In genomic region chr3:160112481-160112880, GRCh38 we compare ENCODE assay signal across 15 cellular contexts.
DNase-seq lines count a peak whose midpoint lies in the region; ATAC-seq and TF ChIP-seq lines count a peak whose summit lies in the region.
"Had no signal": no experiment of that assay in that cellular context is flagged by ENCODE, and none has a peak within 500 bp of the region (broad histone marks: within the 10 kb centered on the region; RNA-seq: fewer than 3 reads in every experiment).

No MANE protein-coding gene starts in this region.

- DNase-seq in GM23338 (ENCODE audit: low spot score) (no peak), RPMI7951 (ENCODE audit: low read depth) (peak; percentile 45), fibroblast of mammary gland (ENCODE audit: low read depth) (peak; percentile 23), smooth muscle cell (lab: John Stamatoyannopoulos, UW; ENCODE audit: unreplicated experiment) (no peak), tibial artery (no peak), left ventricle myocardium superior (no peak), stomach (no peak)
- DNase-seq: 8988T; Calu3; CD4-positive, alpha-beta memory T cell; GM23248; HCEC 1CT had no signal

- H3K36me3 ChIP-seq in GM23338 (ENCODE audit: insufficient read depth) (no peaks in the 10 kb centered on the region), smooth muscle cell (ENCODE audit: low read depth) (no peaks in the 10 kb centered on the region), tibial artery (no peaks in the 10 kb centered on the region), stomach (no peaks in the 10 kb centered on the region)
- H3K36me3 ChIP-seq: BLaER1 had no signal

- no peak overlapping the region for H3K4me3 ChIP-seq in GM23338
- no peak overlapping the region for H3K4me3 ChIP-seq in fibroblast of mammary gland (ENCODE audit: control insufficient read depth, low read depth, low read length)
- H3K4me3 ChIP-seq in smooth muscle cell = no peak overlapping the region
- no peak overlapping the region for H3K4me3 ChIP-seq in tibial artery
- H3K4me3 ChIP-seq in stomach = no peak overlapping the region
- H3K4me3 ChIP-seq: BLaER1, GM23248 had no signal

- no peak overlapping the region for H3K4me3 Mint-ChIP-seq in GM23338
- H3K4me3 Mint-ChIP-seq: CD14-positive monocyte; CD4-positive, alpha-beta memory T cell had no signal

- no peaks in the 10 kb centered on the region; the same call in 2 of the 3 replicates for H3K36me3 Mint-ChIP-seq in GM23338 (ENCODE audit: low read depth)
- H3K36me3 Mint-ChIP-seq: CD14-positive monocyte; CD4-positive, alpha-beta memory T cell had no signal

- intact Hi-C loops in tibial artery (cut with DNase I; ENCODE audit: low total_unique reads) (no loop called here), left ventricle myocardium superior (cut with micrococcal nuclease) (no loop called here), stomach (cut with DNase I; ENCODE audit: low total_unique reads) (no loop called here)

- no peak overlapping the region for H3K9ac ChIP-seq in smooth muscle cell (ENCODE audit: low read depth)
- H3K9ac ChIP-seq: BLaER1, GM23248 had no signal

- H3K79me2 ChIP-seq in GM23338 (replicated peaks; ENCODE audit: insufficient read depth) = no peaks in the 10 kb centered on the region
- H3K79me2 ChIP-seq in smooth muscle cell (ENCODE audit: low read depth) = no peaks in the 10 kb centered on the region

- H3K9me2 ChIP-seq in GM23338 (ENCODE audit: insufficient read depth) = no peaks in the 10 kb centered on the region

- no peak overlapping the region for H3K27ac Mint-ChIP-seq in GM23338
- H3K27ac Mint-ChIP-seq: CD4-positive, alpha-beta memory T cell had no signal

- H3K27me3 ChIP-seq in GM23338 (ENCODE audit: insufficient read depth) (no peaks in the 10 kb centered on the region), smooth muscle cell (ENCODE audit: low read depth) (no peaks in the 10 kb centered on the region), tibial artery (no peaks in the 10 kb centered on the region), stomach (no peaks in the 10 kb centered on the region)
- H3K27me3 ChIP-seq: BLaER1 had no signal

- H3K4me1 Mint-ChIP-seq in GM23338 = peaks cover 1% of the 10 kb centered on the region; the same call in 1 of the 3 replicates
- H3K4me1 Mint-ChIP-seq: CD4-positive, alpha-beta memory T cell had no signal

- H3F3A ChIP-seq in GM23338 (replicated peaks; ENCODE audit: low read depth) (no peaks in the 10 kb centered on the region), smooth muscle cell (ENCODE audit: low read depth) (no peaks in the 10 kb centered on the region)

- no peaks in the 10 kb centered on the region for H3K9me3 ChIP-seq in smooth muscle cell (replicated peaks; ENCODE audit: low read depth)
- H3K9me3 ChIP-seq in tibial artery = no peaks in the 10 kb centered on the region
- H3K9me3 ChIP-seq in stomach = no peaks in the 10 kb centered on the region
- H3K9me3 ChIP-seq: BLaER1 had no signal

- no peaks in the 10 kb centered on the region for H3K9me3 Mint-ChIP-seq in GM23338

- H4K20me1 ChIP-seq in GM23338 (replicated peaks; ENCODE audit: insufficient read depth) (no peaks in the 10 kb centered on the region), smooth muscle cell (ENCODE audit: low read depth) (no peaks in the 10 kb centered on the region)
- H4K20me1 ChIP-seq: BLaER1 had no signal

- no peak overlapping the region for H3K4me2 ChIP-seq in GM23338
- no peak overlapping the region for H3K4me2 ChIP-seq in smooth muscle cell
- H3K4me2 ChIP-seq: BLaER1 had no signal

- WGBS in smooth muscle cell (ENCODE audit: low lambda C conversion rate) = 67% methylated on average over 1 of the region's 1 CpG
- WGBS in stomach, 5 donors = 33 to 57% (median 39%) methylated on average over 1 of the region's 1 CpG

- TF ChIP-seq CTCF in GM23338 (conservative IDR thresholded peaks at IDR 0.05; ENCODE audit: low read depth in 2 of 2) (no peak), fibroblast of mammary gland (conservative IDR thresholded peaks at IDR 0.05; ENCODE audit: control insufficient read depth, insufficient read depth, low read depth, low read length) (no peak), smooth muscle cell (IDR thresholded peaks at IDR 0.05; ENCODE audit: borderline replicate concordance, insufficient read depth, poor library complexity, severe bottlenecking) (no peak), tibial artery (IDR thresholded peaks at IDR 0.05) (no peak), stomach (IDR thresholded peaks at IDR 0.05) (no peak)

- no peak overlapping the region for H3K27ac ChIP-seq in GM23338 (ENCODE audit: low read depth)
- no peak overlapping the region for H3K27ac ChIP-seq in smooth muscle cell (ENCODE audit: low read depth)
- H3K27ac ChIP-seq in tibial artery = no peak overlapping the region
- no peak overlapping the region for H3K27ac ChIP-seq in stomach
- H3K27ac ChIP-seq: BLaER1, GM23248, HL-60 had no signal

- no peak for TF ChIP-seq POLR2A in stomach (IDR thresholded peaks at IDR 0.05)

- H3K27me3 Mint-ChIP-seq in GM23338 (ENCODE audit: insufficient read depth, low read depth, poor library complexity) = no peaks in the 10 kb centered on the region

- H2AFZ ChIP-seq in GM23338 (peak overlapping the region; percentile 53; the same call in 1 of the 2 replicates), smooth muscle cell (ENCODE audit: low read depth) (peak overlapping the region; percentile 52)
- H2AFZ ChIP-seq: GM23248 had no signal

- no peaks in the 10 kb centered on the region for H3K4me1 ChIP-seq in GM23338 (ENCODE audit: insufficient read depth)
- peaks cover 6% of the 10 kb centered on the region for H3K4me1 ChIP-seq in smooth muscle cell (ENCODE audit: low read depth)
- no peaks in the 10 kb centered on the region for H3K4me1 ChIP-seq in tibial artery
- peaks cover 4 to 28% (median 6%) of the 10 kb centered on the region in 4 donors for H3K4me1 ChIP-seq in stomach

- no peak for TF ChIP-seq EP300 in stomach (IDR thresholded peaks at IDR 0.05)

- ATAC-seq in GM23338 = no peak
- ATAC-seq in left ventricle myocardium superior = no peak

TF ChIP-seq in GM23338, 12 proteins besides CTCF, POLR2A, EP300 and RAD21:
- no peak for TF ChIP-seq EZH2 (IDR thresholded peaks at IDR 0.05; ENCODE audit: low read depth, unreplicated experiment)
- TF ChIP-seq, protein P1, sequence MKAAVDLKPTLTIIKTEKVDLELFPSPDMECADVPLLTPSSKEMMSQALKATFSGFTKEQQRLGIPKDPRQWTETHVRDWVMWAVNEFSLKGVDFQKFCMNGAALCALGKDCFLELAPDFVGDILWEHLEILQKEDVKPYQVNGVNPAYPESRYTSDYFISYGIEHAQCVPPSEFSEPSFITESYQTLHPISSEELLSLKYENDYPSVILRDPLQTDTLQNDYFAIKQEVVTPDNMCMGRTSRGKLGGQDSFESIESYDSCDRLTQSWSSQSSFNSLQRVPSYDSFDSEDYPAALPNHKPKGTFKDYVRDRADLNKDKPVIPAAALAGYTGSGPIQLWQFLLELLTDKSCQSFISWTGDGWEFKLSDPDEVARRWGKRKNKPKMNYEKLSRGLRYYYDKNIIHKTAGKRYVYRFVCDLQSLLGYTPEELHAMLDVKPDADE (IDR thresholded peaks at IDR 0.05) = no peak
- no peak for TF ChIP-seq ZNF114 (CRISPR knock-in tag; IDR thresholded peaks at IDR 0.05)
- TF ChIP-seq NANOG (IDR thresholded peaks at IDR 0.05; ENCODE audit: borderline replicate concordance) = no peak
- TF ChIP-seq, protein P2, sequence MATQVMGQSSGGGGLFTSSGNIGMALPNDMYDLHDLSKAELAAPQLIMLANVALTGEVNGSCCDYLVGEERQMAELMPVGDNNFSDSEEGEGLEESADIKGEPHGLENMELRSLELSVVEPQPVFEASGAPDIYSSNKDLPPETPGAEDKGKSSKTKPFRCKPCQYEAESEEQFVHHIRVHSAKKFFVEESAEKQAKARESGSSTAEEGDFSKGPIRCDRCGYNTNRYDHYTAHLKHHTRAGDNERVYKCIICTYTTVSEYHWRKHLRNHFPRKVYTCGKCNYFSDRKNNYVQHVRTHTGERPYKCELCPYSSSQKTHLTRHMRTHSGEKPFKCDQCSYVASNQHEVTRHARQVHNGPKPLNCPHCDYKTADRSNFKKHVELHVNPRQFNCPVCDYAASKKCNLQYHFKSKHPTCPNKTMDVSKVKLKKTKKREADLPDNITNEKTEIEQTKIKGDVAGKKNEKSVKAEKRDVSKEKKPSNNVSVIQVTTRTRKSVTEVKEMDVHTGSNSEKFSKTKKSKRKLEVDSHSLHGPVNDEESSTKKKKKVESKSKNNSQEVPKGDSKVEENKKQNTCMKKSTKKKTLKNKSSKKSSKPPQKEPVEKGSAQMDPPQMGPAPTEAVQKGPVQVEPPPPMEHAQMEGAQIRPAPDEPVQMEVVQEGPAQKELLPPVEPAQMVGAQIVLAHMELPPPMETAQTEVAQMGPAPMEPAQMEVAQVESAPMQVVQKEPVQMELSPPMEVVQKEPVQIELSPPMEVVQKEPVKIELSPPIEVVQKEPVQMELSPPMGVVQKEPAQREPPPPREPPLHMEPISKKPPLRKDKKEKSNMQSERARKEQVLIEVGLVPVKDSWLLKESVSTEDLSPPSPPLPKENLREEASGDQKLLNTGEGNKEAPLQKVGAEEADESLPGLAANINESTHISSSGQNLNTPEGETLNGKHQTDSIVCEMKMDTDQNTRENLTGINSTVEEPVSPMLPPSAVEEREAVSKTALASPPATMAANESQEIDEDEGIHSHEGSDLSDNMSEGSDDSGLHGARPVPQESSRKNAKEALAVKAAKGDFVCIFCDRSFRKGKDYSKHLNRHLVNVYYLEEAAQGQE (IDR thresholded peaks at IDR 0.05; ENCODE audit: unreplicated experiment) = no peak

Comparison
In these comparisons a context has a peak if more than half of its experiments do, and no peak if none do; other contexts are left out.
1. DNase-seq: peak in RPMI7951 (single experiment) and fibroblast of mammary gland (single experiment); none in GM23338 (single experiment), smooth muscle cell (single experiment), tibial artery (0 of 2), left ventricle myocardium superior (single experiment) and stomach (single experiment).